Comparison of ENCODE assay signal across 8 cellular contexts in genomic region chr6:2245103-2245953, GRCh38. TPM values are rescaled to one million over a fixed set of nuclear protein-coding genes. Genes with fewer than 3 reads are reported as not detected.
A peak's percentile ranks its signal among the peaks of the same experiment; 100 is the strongest.
DNase-seq lines count a peak whose midpoint lies in the region; ATAC-seq, FAIRE-seq and TF ChIP-seq lines count a peak whose summit lies in the region.

Gene GMDS, minus strand, starts transcription at chr6:2245605.

- H3K4me1 ChIP-seq in keratinocyte (ENCODE audit: control insufficient read depth, extremely low read depth, insufficient read depth, low read length) = peaks cover 11% of the 10 kb centered on the region

- TF ChIP-seq CTCF in keratinocyte (optimal IDR thresholded peaks at IDR 0.05 in 1 of 3, IDR thresholded peaks at IDR 0.05 in 1 of 3, conservative IDR thresholded peaks at IDR 0.05 in 1 of 3; ENCODE audit: extremely low read depth in 1 of 3, insufficient read depth in 2 of 3, low read length in 3 of 3) = no peak

- H3K36me3 ChIP-seq in keratinocyte (ENCODE audit: control insufficient read depth in 2 of 2, extremely low read depth in 1 of 2, insufficient read depth in 2 of 2, low read length in 2 of 2) = no peaks in the 10 kb centered on the region

- FAIRE-seq in keratinocyte (lab: Jason Lieb, UNC) = no peak

- no peaks in the 10 kb centered on the region for H3K9me3 ChIP-seq in keratinocyte (ENCODE audit: control insufficient read depth, low read depth, low read length)

- ATAC-seq in GM18870 (IDR thresholded peaks at IDR 0.05; ENCODE audit: unreplicated experiment) = peak; percentile 49
- peak; percentile 83 for ATAC-seq in HG03103 (IDR thresholded peaks at IDR 0.05; ENCODE audit: low read depth, unreplicated experiment)
- peak; percentile 97 for ATAC-seq in activated CD4-positive, CD25-positive, alpha-beta regulatory T cell treated with anti-CD3 and anti-CD28 coated beads, Interleukin-2, amount 50 U/mL, for 24 hours

- H2AFZ ChIP-seq in keratinocyte (ENCODE audit: control insufficient read depth, low read length) = peak within 1 kb of the TSS; percentile 93

- no peaks in the 10 kb centered on the region for H3K27me3 ChIP-seq in keratinocyte (ENCODE audit: control insufficient read depth, extremely low read depth, insufficient read depth, low read length)

- H3K4me2 ChIP-seq in keratinocyte (ENCODE audit: control insufficient read depth, extremely low read depth, insufficient read depth, low read depth, low read length) = peak within 1 kb of the TSS; percentile 100

- H4K20me1 ChIP-seq in keratinocyte (ENCODE audit: control insufficient read depth, extremely low read depth, insufficient read depth, low read length) = no peaks in the 10 kb centered on the region

- H3K9me1 ChIP-seq in keratinocyte (ENCODE audit: control insufficient read depth, extremely low read depth, insufficient read depth, low read length) = no peaks in the 10 kb centered on the region

- H3K79me2 ChIP-seq in keratinocyte (ENCODE audit: control insufficient read depth, insufficient read depth, low read length) = peaks cover 15% of the 10 kb centered on the region

- H3K27ac ChIP-seq in keratinocyte (ENCODE audit: control insufficient read depth, insufficient read depth, low read length) = peak within 1 kb of the TSS; percentile 92

- dilution Hi-C loops in keratinocyte (cut with MboI; ENCODE audit: extremely low pct_ligation_motif_present, low sequenced_read_pairs) = no loop called here

- H3K9ac ChIP-seq in keratinocyte (ENCODE audit: control insufficient read depth, extremely low read depth, insufficient read depth, low read length) = peak within 1 kb of the TSS; percentile 94

- DNase-seq in AG08395 (ENCODE audit: low spot score) (peak; percentile 98), NCI-H2196 treated with DMSO at 0.1 percent for 48 hours (lab: John Stamatoyannopoulos, UW; ENCODE audit: unreplicated experiment) (peak; percentile 81), keratinocyte (ENCODE audit: low read depth, low spot score) (peak; percentile 30)
- DNase-seq in central memory CD4-positive, alpha-beta T cell = peak; percentile 78
- DNase-seq in stimulated activated CD4-positive, alpha-beta T cell treated with anti-CD3 and anti-CD28 coated beads, Interleukin-12 subunit alpha, Interleukin-12 subunit beta, amount 100 ng/mL, for 48 hours (ENCODE audit: low read depth in 2 of 3, low spot score in 1 of 3) = peak; percentile 53 to 79 (median 54)

- peak within 1 kb of the TSS; percentile 87 to 97 (median 89) for H3K4me3 ChIP-seq in keratinocyte (ENCODE audit: control insufficient read depth in 2 of 3, extremely low read depth in 1 of 3, insufficient read depth in 2 of 3, low read depth in 1 of 3, low read length in 3 of 3)

RNA-seq across cellular contexts. Expression of gene GMDS, which starts in this region (rescaled TPM):
- 9.6 to 23.3 TPM (median 22.1 TPM) in 3 replicates for polyA plus RNA-seq in keratinocyte
- polyA plus RNA-seq in keratinocyte (2011; ENCODE audit: low read depth) = 27.9 TPM
- 21.3 and 23.2 TPM in 2 replicates for polyA plus RNA-seq in keratinocyte (2011; cell fraction: cytosol; rRNA removed)
- 10.4 and 19.8 TPM in 2 replicates for polyA plus RNA-seq in keratinocyte (2011; cell fraction: nucleus; rRNA removed)
- polyA plus RNA-seq in keratinocyte (2012; ENCODE audit: low replicate concordance) = 8.1 and 17.7 TPM in 2 replicates
- 4.8 to 8.3 TPM (median 5.9 TPM) in 3 replicates for polyA minus RNA-seq in keratinocyte
- polyA minus RNA-seq in keratinocyte (2011; cell fraction: cytosol; rRNA and poly(A)+ RNA removed) = 6.3 TPM
- polyA minus RNA-seq in keratinocyte (2011; cell fraction: nucleus; rRNA and poly(A)+ RNA removed) = 9.2 and 26.7 TPM in 2 replicates

Comparison
In these comparisons a context has a peak if more than half of its experiments do, and no peak if none do; other contexts are left out.
1. Peak in every context shown above with its lines: DNase-seq, ATAC-seq, H3K4me3 ChIP-seq and H3K27ac ChIP-seq.
2. DNase-seq: peak in every context shown above with its lines; median percentile 98 in AG08395; 81 in NCI-H2196 treated with DMSO at 0.1 percent for 48 hours; 78 in central memory CD4-positive, alpha-beta T cell; 54 in stimulated activated CD4-positive, alpha-beta T cell treated with anti-CD3 and anti-CD28 coated beads, Interleukin-12 subunit alpha, Interleukin-12 subunit beta, amount 100 ng/mL, for 48 hours; 30 in keratinocyte.